Comparison of ENCODE assay signal across 2 cellular contexts in the genomic region with DNA sequence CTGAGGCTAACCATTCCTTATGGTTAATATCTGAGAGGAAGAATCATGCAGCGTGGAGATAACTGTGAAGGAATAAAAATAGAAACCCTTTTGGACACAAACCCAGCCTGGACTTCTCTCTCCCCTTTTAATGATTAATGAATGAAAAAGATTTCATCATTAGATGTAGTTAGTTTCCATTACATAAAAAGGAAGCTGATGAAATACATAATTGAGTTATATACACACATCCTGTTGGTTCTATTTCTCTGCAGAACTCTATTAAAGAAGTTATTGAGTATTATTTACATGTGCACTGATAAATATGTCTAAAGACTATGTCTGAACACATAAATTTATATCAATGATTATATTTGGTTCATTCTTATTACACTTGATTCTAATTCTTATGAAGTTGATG.
TF ChIP-seq lines count a peak whose summit lies in the region.

No MANE protein-coding gene starts in this region.

TF ChIP-seq in SK-N-SH, 30 proteins besides CTCF, POLR2A, EP300 and RAD21 (continued from another document):
- TF ChIP-seq, protein P1, sequence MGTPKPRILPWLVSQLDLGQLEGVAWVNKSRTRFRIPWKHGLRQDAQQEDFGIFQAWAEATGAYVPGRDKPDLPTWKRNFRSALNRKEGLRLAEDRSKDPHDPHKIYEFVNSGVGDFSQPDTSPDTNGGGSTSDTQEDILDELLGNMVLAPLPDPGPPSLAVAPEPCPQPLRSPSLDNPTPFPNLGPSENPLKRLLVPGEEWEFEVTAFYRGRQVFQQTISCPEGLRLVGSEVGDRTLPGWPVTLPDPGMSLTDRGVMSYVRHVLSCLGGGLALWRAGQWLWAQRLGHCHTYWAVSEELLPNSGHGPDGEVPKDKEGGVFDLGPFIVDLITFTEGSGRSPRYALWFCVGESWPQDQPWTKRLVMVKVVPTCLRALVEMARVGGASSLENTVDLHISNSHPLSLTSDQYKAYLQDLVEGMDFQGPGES (IDR thresholded peaks at IDR 0.05; ENCODE audit: low read depth, low read length), result no peak
- no peak for TF ChIP-seq GATA2 (CRISPR knock-in tag; IDR thresholded peaks at IDR 0.05)
- TF ChIP-seq, protein P2, sequence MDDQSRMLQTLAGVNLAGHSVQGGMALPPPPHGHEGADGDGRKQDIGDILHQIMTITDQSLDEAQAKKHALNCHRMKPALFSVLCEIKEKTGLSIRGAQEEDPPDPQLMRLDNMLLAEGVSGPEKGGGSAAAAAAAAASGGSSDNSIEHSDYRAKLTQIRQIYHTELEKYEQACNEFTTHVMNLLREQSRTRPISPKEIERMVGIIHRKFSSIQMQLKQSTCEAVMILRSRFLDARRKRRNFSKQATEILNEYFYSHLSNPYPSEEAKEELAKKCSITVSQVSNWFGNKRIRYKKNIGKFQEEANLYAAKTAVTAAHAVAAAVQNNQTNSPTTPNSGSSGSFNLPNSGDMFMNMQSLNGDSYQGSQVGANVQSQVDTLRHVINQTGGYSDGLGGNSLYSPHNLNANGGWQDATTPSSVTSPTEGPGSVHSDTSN (IDR thresholded peaks at IDR 0.05), result no peak
- no peak for TF ChIP-seq FOXM1 (IDR thresholded peaks at IDR 0.05; ENCODE audit: low read depth)
- TF ChIP-seq MEF2A (IDR thresholded peaks at IDR 0.05; ENCODE audit: borderline replicate concordance, low read depth), result no peak
- TF ChIP-seq POLR2AphosphoS5 (IDR thresholded peaks at IDR 0.05; ENCODE audit: low read depth, low read length), result no peak
- TF ChIP-seq, protein P3, sequence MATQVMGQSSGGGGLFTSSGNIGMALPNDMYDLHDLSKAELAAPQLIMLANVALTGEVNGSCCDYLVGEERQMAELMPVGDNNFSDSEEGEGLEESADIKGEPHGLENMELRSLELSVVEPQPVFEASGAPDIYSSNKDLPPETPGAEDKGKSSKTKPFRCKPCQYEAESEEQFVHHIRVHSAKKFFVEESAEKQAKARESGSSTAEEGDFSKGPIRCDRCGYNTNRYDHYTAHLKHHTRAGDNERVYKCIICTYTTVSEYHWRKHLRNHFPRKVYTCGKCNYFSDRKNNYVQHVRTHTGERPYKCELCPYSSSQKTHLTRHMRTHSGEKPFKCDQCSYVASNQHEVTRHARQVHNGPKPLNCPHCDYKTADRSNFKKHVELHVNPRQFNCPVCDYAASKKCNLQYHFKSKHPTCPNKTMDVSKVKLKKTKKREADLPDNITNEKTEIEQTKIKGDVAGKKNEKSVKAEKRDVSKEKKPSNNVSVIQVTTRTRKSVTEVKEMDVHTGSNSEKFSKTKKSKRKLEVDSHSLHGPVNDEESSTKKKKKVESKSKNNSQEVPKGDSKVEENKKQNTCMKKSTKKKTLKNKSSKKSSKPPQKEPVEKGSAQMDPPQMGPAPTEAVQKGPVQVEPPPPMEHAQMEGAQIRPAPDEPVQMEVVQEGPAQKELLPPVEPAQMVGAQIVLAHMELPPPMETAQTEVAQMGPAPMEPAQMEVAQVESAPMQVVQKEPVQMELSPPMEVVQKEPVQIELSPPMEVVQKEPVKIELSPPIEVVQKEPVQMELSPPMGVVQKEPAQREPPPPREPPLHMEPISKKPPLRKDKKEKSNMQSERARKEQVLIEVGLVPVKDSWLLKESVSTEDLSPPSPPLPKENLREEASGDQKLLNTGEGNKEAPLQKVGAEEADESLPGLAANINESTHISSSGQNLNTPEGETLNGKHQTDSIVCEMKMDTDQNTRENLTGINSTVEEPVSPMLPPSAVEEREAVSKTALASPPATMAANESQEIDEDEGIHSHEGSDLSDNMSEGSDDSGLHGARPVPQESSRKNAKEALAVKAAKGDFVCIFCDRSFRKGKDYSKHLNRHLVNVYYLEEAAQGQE (IDR thresholded peaks at IDR 0.05; ENCODE audit: low read depth, low read length), result no peak
- no peak for TF ChIP-seq MXI1 (IDR thresholded peaks at IDR 0.05; ENCODE audit: low read depth, low read length)
- TF ChIP-seq ELF1 (IDR thresholded peaks at IDR 0.05), result no peak

TF ChIP-seq in GM23338, 12 proteins besides CTCF, POLR2A, EP300 and RAD21 (continued from another document):
- TF ChIP-seq, protein P4, sequence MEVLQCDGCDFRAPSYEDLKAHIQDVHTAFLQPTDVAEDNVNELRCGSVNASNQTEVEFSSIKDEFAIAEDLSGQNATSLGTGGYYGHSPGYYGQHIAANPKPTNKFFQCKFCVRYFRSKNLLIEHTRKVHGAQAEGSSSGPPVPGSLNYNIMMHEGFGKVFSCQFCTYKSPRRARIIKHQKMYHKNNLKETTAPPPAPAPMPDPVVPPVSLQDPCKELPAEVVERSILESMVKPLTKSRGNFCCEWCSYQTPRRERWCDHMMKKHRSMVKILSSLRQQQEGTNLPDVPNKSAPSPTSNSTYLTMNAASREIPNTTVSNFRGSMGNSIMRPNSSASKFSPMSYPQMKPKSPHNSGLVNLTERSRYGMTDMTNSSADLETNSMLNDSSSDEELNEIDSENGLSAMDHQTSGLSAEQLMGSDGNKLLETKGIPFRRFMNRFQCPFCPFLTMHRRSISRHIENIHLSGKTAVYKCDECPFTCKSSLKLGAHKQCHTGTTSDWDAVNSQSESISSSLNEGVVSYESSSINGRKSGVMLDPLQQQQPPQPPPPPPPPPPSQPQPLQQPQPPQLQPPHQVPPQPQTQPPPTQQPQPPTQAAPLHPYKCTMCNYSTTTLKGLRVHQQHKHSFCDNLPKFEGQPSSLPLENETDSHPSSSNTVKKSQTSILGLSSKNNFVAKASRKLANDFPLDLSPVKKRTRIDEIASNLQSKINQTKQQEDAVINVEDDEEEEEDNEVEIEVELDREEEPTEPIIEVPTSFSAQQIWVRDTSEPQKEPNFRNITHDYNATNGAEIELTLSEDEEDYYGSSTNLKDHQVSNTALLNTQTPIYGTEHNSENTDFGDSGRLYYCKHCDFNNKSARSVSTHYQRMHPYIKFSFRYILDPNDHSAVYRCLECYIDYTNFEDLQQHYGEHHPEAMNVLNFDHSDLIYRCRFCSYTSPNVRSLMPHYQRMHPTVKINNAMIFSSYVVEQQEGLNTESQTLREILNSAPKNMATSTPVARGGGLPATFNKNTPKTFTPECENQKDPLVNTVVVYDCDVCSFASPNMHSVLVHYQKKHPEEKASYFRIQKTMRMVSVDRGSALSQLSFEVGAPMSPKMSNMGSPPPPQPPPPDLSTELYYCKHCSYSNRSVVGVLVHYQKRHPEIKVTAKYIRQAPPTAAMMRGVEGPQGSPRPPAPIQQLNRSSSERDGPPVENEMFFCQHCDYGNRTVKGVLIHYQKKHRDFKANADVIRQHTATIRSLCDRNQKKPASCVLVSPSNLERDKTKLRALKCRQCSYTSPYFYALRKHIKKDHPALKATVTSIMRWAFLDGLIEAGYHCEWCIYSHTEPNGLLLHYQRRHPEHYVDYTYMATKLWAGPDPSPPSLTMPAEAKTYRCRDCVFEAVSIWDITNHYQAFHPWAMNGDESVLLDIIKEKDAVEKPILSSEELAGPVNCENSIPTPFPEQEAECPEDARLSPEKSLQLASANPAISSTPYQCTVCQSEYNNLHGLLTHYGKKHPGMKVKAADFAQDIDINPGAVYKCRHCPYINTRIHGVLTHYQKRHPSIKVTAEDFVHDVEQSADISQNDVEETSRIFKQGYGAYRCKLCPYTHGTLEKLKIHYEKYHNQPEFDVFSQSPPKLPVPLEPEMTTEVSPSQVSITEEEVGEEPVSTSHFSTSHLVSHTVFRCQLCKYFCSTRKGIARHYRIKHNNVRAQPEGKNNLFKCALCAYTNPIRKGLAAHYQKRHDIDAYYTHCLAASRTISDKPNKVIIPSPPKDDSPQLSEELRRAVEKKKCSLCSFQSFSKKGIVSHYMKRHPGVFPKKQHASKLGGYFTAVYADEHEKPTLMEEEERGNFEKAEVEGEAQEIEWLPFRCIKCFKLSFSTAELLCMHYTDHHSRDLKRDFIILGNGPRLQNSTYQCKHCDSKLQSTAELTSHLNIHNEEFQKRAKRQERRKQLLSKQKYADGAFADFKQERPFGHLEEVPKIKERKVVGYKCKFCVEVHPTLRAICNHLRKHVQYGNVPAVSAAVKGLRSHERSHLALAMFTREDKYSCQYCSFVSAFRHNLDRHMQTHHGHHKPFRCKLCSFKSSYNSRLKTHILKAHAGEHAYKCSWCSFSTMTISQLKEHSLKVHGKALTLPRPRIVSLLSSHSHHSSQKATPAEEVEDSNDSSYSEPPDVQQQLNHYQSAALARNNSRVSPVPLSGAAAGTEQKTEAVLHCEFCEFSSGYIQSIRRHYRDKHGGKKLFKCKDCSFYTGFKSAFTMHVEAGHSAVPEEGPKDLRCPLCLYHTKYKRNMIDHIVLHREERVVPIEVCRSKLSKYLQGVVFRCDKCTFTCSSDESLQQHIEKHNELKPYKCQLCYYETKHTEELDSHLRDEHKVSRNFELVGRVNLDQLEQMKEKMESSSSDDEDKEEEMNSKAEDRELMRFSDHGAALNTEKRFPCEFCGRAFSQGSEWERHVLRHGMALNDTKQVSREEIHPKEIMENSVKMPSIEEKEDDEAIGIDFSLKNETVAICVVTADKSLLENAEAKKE (CRISPR knock-in tag; IDR thresholded peaks at IDR 0.05), result no peak
- TF ChIP-seq JUNB (IDR thresholded peaks at IDR 0.05; ENCODE audit: unreplicated experiment) (no peak), EZH2 (IDR thresholded peaks at IDR 0.05; ENCODE audit: low read depth, unreplicated experiment) (no peak), CREB1 (CRISPR knock-in tag; IDR thresholded peaks at IDR 0.05; ENCODE audit: low read depth) (no peak), ZNF331 (CRISPR knock-in tag; IDR thresholded peaks at IDR 0.05; ENCODE audit: low read depth) (no peak), NANOG (IDR thresholded peaks at IDR 0.05; ENCODE audit: borderline replicate concordance) (no peak)
- TF ChIP-seq, protein P5, sequence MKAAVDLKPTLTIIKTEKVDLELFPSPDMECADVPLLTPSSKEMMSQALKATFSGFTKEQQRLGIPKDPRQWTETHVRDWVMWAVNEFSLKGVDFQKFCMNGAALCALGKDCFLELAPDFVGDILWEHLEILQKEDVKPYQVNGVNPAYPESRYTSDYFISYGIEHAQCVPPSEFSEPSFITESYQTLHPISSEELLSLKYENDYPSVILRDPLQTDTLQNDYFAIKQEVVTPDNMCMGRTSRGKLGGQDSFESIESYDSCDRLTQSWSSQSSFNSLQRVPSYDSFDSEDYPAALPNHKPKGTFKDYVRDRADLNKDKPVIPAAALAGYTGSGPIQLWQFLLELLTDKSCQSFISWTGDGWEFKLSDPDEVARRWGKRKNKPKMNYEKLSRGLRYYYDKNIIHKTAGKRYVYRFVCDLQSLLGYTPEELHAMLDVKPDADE (IDR thresholded peaks at IDR 0.05), result no peak
